Comparison of ENCODE assay signal across 9 cellular contexts in the genomic region with DNA sequence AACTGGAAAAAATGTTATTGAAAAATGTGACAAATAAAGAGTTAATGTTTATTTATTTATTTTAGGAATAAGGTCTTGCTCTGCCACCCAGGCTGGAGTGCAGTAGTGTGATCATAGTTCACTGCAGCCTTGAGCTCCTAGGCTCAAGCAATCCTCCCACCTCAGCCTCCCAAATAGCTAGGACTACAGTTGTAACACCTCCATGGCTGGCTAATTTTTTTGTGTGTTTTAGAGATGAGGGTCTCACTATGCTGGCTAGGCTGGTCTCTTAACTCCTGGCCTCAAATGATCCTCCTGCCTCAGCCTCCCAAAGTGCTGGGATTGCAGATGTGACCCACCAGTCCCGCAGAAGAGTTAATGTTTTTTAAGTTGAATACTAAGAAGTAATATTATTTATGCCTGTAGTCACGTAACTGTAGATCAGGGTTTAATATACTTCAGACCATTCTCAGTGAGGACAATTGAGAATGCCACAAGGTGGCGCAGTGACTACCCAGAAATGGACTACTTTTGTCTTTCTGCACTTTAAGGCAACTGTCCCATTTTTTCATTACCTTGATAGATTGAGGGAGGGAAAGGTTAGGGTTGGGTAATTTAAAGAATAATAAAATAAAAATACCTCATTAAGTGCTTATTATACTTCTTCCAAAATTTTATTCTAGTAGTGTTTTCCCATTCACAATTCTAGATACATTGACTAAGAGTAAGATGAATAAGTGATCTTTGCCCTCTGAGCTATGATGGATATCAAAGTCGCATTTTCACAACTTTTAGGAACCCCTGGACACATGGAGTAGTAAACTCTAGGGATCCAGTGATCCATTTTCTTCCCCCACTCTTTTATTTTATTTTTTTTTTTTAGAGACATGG. TPM values are rescaled to one million over a fixed set of nuclear protein-coding genes. Genes with fewer than 3 reads are reported as not detected.
DNase-seq lines count a peak whose midpoint lies in the region; ATAC-seq, FAIRE-seq and TF ChIP-seq lines count a peak whose summit lies in the region.
"Had no signal": no experiment of that assay in that cellular context is flagged by ENCODE, and none has a peak within 500 bp of the region (broad histone marks: within the 10 kb centered on the region; RNA-seq: fewer than 3 reads in every experiment).

No MANE protein-coding gene starts in this region.

- no peaks in the 10 kb centered on the region for H3K27me3 Mint-ChIP-seq in Caco-2 (ENCODE audit: insufficient read depth, unreplicated experiment)
- peaks cover 45% of the 10 kb centered on the region for H3K27me3 Mint-ChIP-seq in activated T-helper 1 cell treated with anti-CD3 and anti-CD28 coated beads, Interleukin-12 subunit alpha, Interleukin-12 subunit beta, Interleukin-2, Interleukin-4 antibody, amounts not matched to agents 30 ng/mL and 10 ng/mL and 1 ng/mL, durations not matched to agents 14 hours and 24 hours and 36 hours (ENCODE audit: insufficient read depth)
- H3K27me3 Mint-ChIP-seq in stimulated activated memory B cell treated with anti-CD40 and anti-IgM and Interleukin-4, amounts not matched to agents 10 μg/mL and 1 μg/mL and 100 μg/mL, for 72 hours: peaks cover 7% of the 10 kb centered on the region

- H3K4me2 ChIP-seq in IMR-90 (ENCODE audit: low read depth, low read length): no peak overlapping the region

- TF ChIP-seq CTCF in Caco-2 (IDR thresholded peaks at IDR 0.05; ENCODE audit: insufficient read depth in 1 of 2, low read depth in 1 of 2, low read length in 1 of 2, severe bottlenecking in 1 of 2, unreplicated experiment in 1 of 2) (peak; percentile 70 to 73), IMR-90 (conservative IDR thresholded peaks at IDR 0.05; ENCODE audit: low read depth, low read length) (peak; percentile 79)

- peak overlapping the region; percentile 45; the same call in 1 of the 2 replicates for H3K14ac ChIP-seq in IMR-90 (replicated peaks; ENCODE audit: low read depth, low read length)

- H3K4me3 Mint-ChIP-seq in Caco-2 (ENCODE audit: unreplicated experiment): no peak overlapping the region
- no peak overlapping the region for H3K4me3 Mint-ChIP-seq in activated T-helper 1 cell treated with anti-CD3 and anti-CD28 coated beads, Interleukin-12 subunit alpha, Interleukin-12 subunit beta, Interleukin-2, Interleukin-4 antibody, amounts not matched to agents 30 ng/mL and 10 ng/mL and 1 ng/mL, durations not matched to agents 14 hours and 24 hours and 36 hours
- H3K4me3 Mint-ChIP-seq in stimulated activated memory B cell treated with anti-CD40 and anti-IgM and Interleukin-4, amounts not matched to agents 10 μg/mL and 1 μg/mL and 100 μg/mL, for 72 hours: no peak overlapping the region

- no peak overlapping the region for H3K9ac ChIP-seq in IMR-90 (ENCODE audit: low read depth, low read length)

- DNase-seq in Caco-2 (peak; percentile 51 to 57), IMR-90 (peak; percentile 74), RCC 7860 (ENCODE audit: low spot score) (peak; percentile 51), foreskin melanocyte (peak; percentile 50), pons (ENCODE audit: low spot score) (peak; percentile 57), urothelium cell line (ENCODE audit: low spot score) (peak; percentile 60)
- peak; percentile 33 for DNase-seq in activated T-helper 1 cell treated with anti-CD3 and anti-CD28 coated beads, Interleukin-12 subunit alpha, Interleukin-12 subunit beta, Interleukin-2, Interleukin-4 antibody, amounts not matched to agents 30 ng/mL and 10 ng/mL and 1 ng/mL, durations not matched to agents 14 hours and 24 hours and 36 hours (ENCODE audit: low spot score)

- H4K5ac ChIP-seq in IMR-90 (ENCODE audit: low read depth, low read length): no peak overlapping the region

- H3K79me1 ChIP-seq in IMR-90 (ENCODE audit: low read depth in 1 of 2, low read length in 2 of 2): no peaks in the 10 kb centered on the region

- ATAC-seq in IMR-90 (ENCODE audit: low read depth): peak; percentile 80
- ATAC-seq in stimulated activated memory B cell treated with anti-CD40 and anti-IgM and Interleukin-4, amounts not matched to agents 10 μg/mL and 1 μg/mL and 100 μg/mL, for 72 hours: no peak

- peak; percentile 77 for FAIRE-seq in RCC 7860 (lab: Jason Lieb, UNC)
- no peak for FAIRE-seq in urothelium cell line (lab: Jason Lieb, UNC)

- H3K36me3 ChIP-seq in Caco-2 (ENCODE audit: control insufficient read depth, insufficient read depth, low read length) (no peaks in the 10 kb centered on the region), IMR-90 (ENCODE audit: control insufficient read depth, insufficient read depth, low read length) (no peaks in the 10 kb centered on the region)

- H3K27ac ChIP-seq in IMR-90 (ENCODE audit: insufficient read depth, low read length): no peak overlapping the region

- H2BK120ac ChIP-seq in IMR-90 (ENCODE audit: low read depth, low read length): no peak overlapping the region; the same call in 1 of the 2 replicates

- no peak overlapping the region for H4K8ac ChIP-seq in IMR-90 (ENCODE audit: low read depth in 2 of 2, low read length in 2 of 2)

- H2AK5ac ChIP-seq in IMR-90 (ENCODE audit: low read depth, low read length): no peak overlapping the region

- 0 out of 2 replicates have a peak, but pooled peaks cover 4% of the 10 kb centered on the region for H4K20me1 ChIP-seq in IMR-90 (ENCODE audit: insufficient read depth, low read length)

- H3K4me1 Mint-ChIP-seq in Caco-2 (ENCODE audit: low read depth, unreplicated experiment): no peaks in the 10 kb centered on the region
- H3K4me1 Mint-ChIP-seq in activated T-helper 1 cell treated with anti-CD3 and anti-CD28 coated beads, Interleukin-12 subunit alpha, Interleukin-12 subunit beta, Interleukin-2, Interleukin-4 antibody, amounts not matched to agents 30 ng/mL and 10 ng/mL and 1 ng/mL, durations not matched to agents 14 hours and 24 hours and 36 hours (ENCODE audit: low read depth): no peaks in the 10 kb centered on the region
- H3K4me1 Mint-ChIP-seq in stimulated activated memory B cell treated with anti-CD40 and anti-IgM and Interleukin-4, amounts not matched to agents 10 μg/mL and 1 μg/mL and 100 μg/mL, for 72 hours: no peaks in the 10 kb centered on the region

- H3K27me3 ChIP-seq in Caco-2 (replicated peaks; ENCODE audit: control insufficient read depth, insufficient read depth, low read length) (no peaks in the 10 kb centered on the region), IMR-90 (ENCODE audit: control insufficient read depth, insufficient read depth, low read length) (peaks cover 13% of the 10 kb centered on the region)

- H3K23ac ChIP-seq in IMR-90 (ENCODE audit: low read depth, low read length): no peak overlapping the region

- TF ChIP-seq POLR2A in IMR-90 (IDR thresholded peaks at IDR 0.05; ENCODE audit: low read depth, low read length): no peak

- POLR2A ChIA-PET in Caco-2 (lab: Charles Lee): no interaction called here
- POLR2A ChIA-PET in IMR-90 (lab: Charles Lee; ENCODE audit: unreplicated experiment): no interaction called here

- H3K4me1 ChIP-seq in Caco-2 (no peaks in the 10 kb centered on the region), IMR-90 (ENCODE audit: control insufficient read depth, insufficient read depth, low read length) (peaks cover 2% of the 10 kb centered on the region; the same call in 1 of the 2 replicates)

- CTCF ChIA-PET in Caco-2 (lab: Charles Lee) (interaction anchor here (1.1 kb wide), 1 partner anchor 41 kb away, joined by 3 read pairs; no protein-coding TSS in a partner anchor), IMR-90 (lab: Yijun Ruan, JAX) (interaction anchor here (0.7 kb wide), 1 partner anchor 262 kb away, joined by 3 read pairs; no protein-coding TSS in a partner anchor)

- peaks cover 4% of the 10 kb centered on the region; the same call in 1 of the 2 replicates for H3K9me1 ChIP-seq in IMR-90 (ENCODE audit: insufficient read depth, low read length)

- intact Hi-C loops in Caco-2 (cut with micrococcal nuclease; ENCODE audit: unreplicated experiment): loop anchor here (1.0 to 10.0 kb wide), 4 partner anchors 18 to 656 kb away; no protein-coding TSS in a partner anchor
- intact Hi-C loops in IMR-90 (cut with micrococcal nuclease): loop anchor here (1.0 to 10.0 kb wide), 6 partner anchors 58 to 656 kb away; no protein-coding TSS in a partner anchor
- intact Hi-C loops in activated T-helper 1 cell treated with anti-CD3 and anti-CD28 coated beads, Interleukin-12 subunit alpha, Interleukin-12 subunit beta, Interleukin-2, Interleukin-4 antibody, amounts not matched to agents 30 ng/mL and 10 ng/mL and 1 ng/mL, durations not matched to agents 14 hours and 24 hours and 36 hours (cut with micrococcal nuclease): loop anchor here (1.0 to 5.0 kb wide), 5 partner anchors 167 to 657 kb away; no protein-coding TSS in a partner anchor

- dilution Hi-C loops in IMR-90 (cut with HindIII; ENCODE audit: low sequenced_read_pairs, unreplicated experiment): no loop called here

- no peak overlapping the region for H4K91ac ChIP-seq in IMR-90 (ENCODE audit: insufficient read depth, low read depth, low read length)

- in situ Hi-C loops in IMR-90 (cut with MboI; ENCODE audit: low sequenced_read_pairs): loop anchor here (10.0 kb wide), 1 partner anchor 656 kb away; no protein-coding TSS in a partner anchor

- H2BK5ac ChIP-seq in IMR-90 (ENCODE audit: low read depth, low read length, poor library complexity, severe bottlenecking): no peak overlapping the region

- WGBS in IMR-90 (ENCODE audit: extremely low coverage in 2 of 2, insufficient read length in 1 of 2), 2 experiments: no CpG with 5 or more reads among the region's 4 CpGs

- H3K4ac ChIP-seq in IMR-90 (ENCODE audit: low read depth, low read length): peak overlapping the region; percentile 30; the same call in 1 of the 2 replicates

- no peaks in the 10 kb centered on the region for H3K36me3 Mint-ChIP-seq in Caco-2 (ENCODE audit: insufficient read depth, unreplicated experiment)
- H3K36me3 Mint-ChIP-seq in activated T-helper 1 cell treated with anti-CD3 and anti-CD28 coated beads, Interleukin-12 subunit alpha, Interleukin-12 subunit beta, Interleukin-2, Interleukin-4 antibody, amounts not matched to agents 30 ng/mL and 10 ng/mL and 1 ng/mL, durations not matched to agents 14 hours and 24 hours and 36 hours (ENCODE audit: low read depth): no peaks in the 10 kb centered on the region
- no peaks in the 10 kb centered on the region for H3K36me3 Mint-ChIP-seq in stimulated activated memory B cell treated with anti-CD40 and anti-IgM and Interleukin-4, amounts not matched to agents 10 μg/mL and 1 μg/mL and 100 μg/mL, for 72 hours

- 0 out of 2 replicates have a peak overlapping the region, but pooled peaks have one; percentile 50 for H2BK20ac ChIP-seq in IMR-90 (ENCODE audit: low read depth, low read length)

- H3K18ac ChIP-seq in IMR-90 (ENCODE audit: low read depth, low read length): no peak overlapping the region

- no peaks in the 10 kb centered on the region for H3K9me3 Mint-ChIP-seq in Caco-2 (ENCODE audit: unreplicated experiment)
- H3K9me3 Mint-ChIP-seq in activated T-helper 1 cell treated with anti-CD3 and anti-CD28 coated beads, Interleukin-12 subunit alpha, Interleukin-12 subunit beta, Interleukin-2, Interleukin-4 antibody, amounts not matched to agents 30 ng/mL and 10 ng/mL and 1 ng/mL, durations not matched to agents 14 hours and 24 hours and 36 hours: no peaks in the 10 kb centered on the region
- H3K9me3 Mint-ChIP-seq in stimulated activated memory B cell treated with anti-CD40 and anti-IgM and Interleukin-4, amounts not matched to agents 10 μg/mL and 1 μg/mL and 100 μg/mL, for 72 hours: no peaks in the 10 kb centered on the region

- no peak overlapping the region for H2BK15ac ChIP-seq in IMR-90 (ENCODE audit: low read depth, low read length)

- H3K27ac Mint-ChIP-seq in Caco-2 (ENCODE audit: unreplicated experiment): no peak overlapping the region
- H3K27ac Mint-ChIP-seq in activated T-helper 1 cell treated with anti-CD3 and anti-CD28 coated beads, Interleukin-12 subunit alpha, Interleukin-12 subunit beta, Interleukin-2, Interleukin-4 antibody, amounts not matched to agents 30 ng/mL and 10 ng/mL and 1 ng/mL, durations not matched to agents 14 hours and 24 hours and 36 hours: no peak overlapping the region
- H3K27ac Mint-ChIP-seq in stimulated activated memory B cell treated with anti-CD40 and anti-IgM and Interleukin-4, amounts not matched to agents 10 μg/mL and 1 μg/mL and 100 μg/mL, for 72 hours: no peak overlapping the region

- H3K4me3 ChIP-seq in Caco-2 (ENCODE audit: low read depth, low read length) (no peak overlapping the region), IMR-90 (ENCODE audit: insufficient read depth, low read depth, low read length) (no peak overlapping the region)

- H3K9me3 ChIP-seq in Caco-2 (no peaks in the 10 kb centered on the region), IMR-90 (ENCODE audit: control insufficient read depth, insufficient read depth, low read length) (no peaks in the 10 kb centered on the region)

- H2AK9ac ChIP-seq in IMR-90 (replicated peaks; ENCODE audit: low read depth, low read length, poor library complexity): no peak overlapping the region

- no TSS peak for BruUV-seq in Caco-2 (replicated peaks; lab: Mats Ljungman, UMichigan)
- BruUV-seq in IMR-90 (replicated peaks; lab: Mats Ljungman, UMichigan): no TSS peak

- no peak overlapping the region for H3K56ac ChIP-seq in IMR-90 (ENCODE audit: extremely low read depth, insufficient read depth, low read length)

- H2AFZ ChIP-seq in IMR-90 (replicated peaks; ENCODE audit: low read length, poor library complexity): no peak overlapping the region

- peak; percentile 78 for TF ChIP-seq RAD21 in IMR-90 (IDR thresholded peaks at IDR 0.05; ENCODE audit: low read length)

RNA-seq across cellular contexts. Expression of a gene that starts 6.0 kb away (rescaled TPM):
- total RNA-seq in Caco-2 (2022): 3.5 and 5.0 TPM in 2 replicates
- not detected in 2 replicates for total RNA-seq in IMR-90 (2012; rRNA removed)
- not detected in 2 replicates for polyA plus RNA-seq in IMR-90 (2012; rRNA removed)
- not detected in 2 replicates for polyA plus RNA-seq in IMR-90 (2012; cell fraction: cytosol; rRNA removed)
- 0.05 and 0.07 TPM in 2 replicates for polyA plus RNA-seq in IMR-90 (2012; cell fraction: nucleus; rRNA removed; ENCODE audit: low replicate concordance)
- total RNA-seq in activated T-helper 1 cell treated with anti-CD3 and anti-CD28 coated beads, Interleukin-12 subunit alpha, Interleukin-12 subunit beta, Interleukin-2, Interleukin-4 antibody, amounts not matched to agents 30 ng/mL and 10 ng/mL and 1 ng/mL, durations not matched to agents 14 hours and 24 hours and 36 hours: not detected in 2 replicates
- total RNA-seq: T-helper 2 cell treated with Interferon-gamma antibody and Interleukin-4, amounts not matched to agents 100 ng/mL and 5 ng/mL, for 36 hours had no signal

RNA-seq across cellular contexts. Expression of a gene that starts 41.4 kb away (rescaled TPM):
- total RNA-seq in Caco-2 (2022) (123 and 132 TPM in 2 replicates), IMR-90 (2012; rRNA removed) (71.7 and 85.0 TPM in 2 replicates)
- polyA plus RNA-seq in IMR-90 (2012; rRNA removed): 101 and 102 TPM in 2 replicates
- polyA plus RNA-seq in IMR-90 (2012; cell fraction: cytosol; rRNA removed): 155 and 524 TPM in 2 replicates
- 43.5 and 72.2 TPM in 2 replicates for polyA plus RNA-seq in IMR-90 (2012; cell fraction: nucleus; rRNA removed; ENCODE audit: low replicate concordance)
- 2.2 and 3.1 TPM in 2 replicates for total RNA-seq in activated T-helper 1 cell treated with anti-CD3 and anti-CD28 coated beads, Interleukin-12 subunit alpha, Interleukin-12 subunit beta, Interleukin-2, Interleukin-4 antibody, amounts not matched to agents 30 ng/mL and 10 ng/mL and 1 ng/mL, durations not matched to agents 14 hours and 24 hours and 36 hours
- total RNA-seq: T-helper 2 cell treated with Interferon-gamma antibody and Interleukin-4, amounts not matched to agents 100 ng/mL and 5 ng/mL, for 36 hours had no signal

Comparison
In these comparisons a context has a peak if more than half of its experiments do, and no peak if none do; other contexts are left out.
1. RNA of a gene that starts 41.4 kb away (total RNA-seq): 123 to 132 TPM in Caco-2 and 71.7 to 85.0 TPM in IMR-90; 2.2 to 3.1 TPM in activated T-helper 1 cell treated with anti-CD3 and anti-CD28 coated beads, Interleukin-12 subunit alpha, Interleukin-12 subunit beta, Interleukin-2, Interleukin-4 antibody, amounts not matched to agents 30 ng/mL and 10 ng/mL and 1 ng/mL, durations not matched to agents 14 hours and 24 hours and 36 hours; every median in the first group is over 10 times any median in the second.
2. Peak in every context shown above with its lines, with median percentiles within 50 percentile points of each other: DNase-seq.